Comparison of ENCODE assay signal across 31 cellular contexts in the genomic region with DNA sequence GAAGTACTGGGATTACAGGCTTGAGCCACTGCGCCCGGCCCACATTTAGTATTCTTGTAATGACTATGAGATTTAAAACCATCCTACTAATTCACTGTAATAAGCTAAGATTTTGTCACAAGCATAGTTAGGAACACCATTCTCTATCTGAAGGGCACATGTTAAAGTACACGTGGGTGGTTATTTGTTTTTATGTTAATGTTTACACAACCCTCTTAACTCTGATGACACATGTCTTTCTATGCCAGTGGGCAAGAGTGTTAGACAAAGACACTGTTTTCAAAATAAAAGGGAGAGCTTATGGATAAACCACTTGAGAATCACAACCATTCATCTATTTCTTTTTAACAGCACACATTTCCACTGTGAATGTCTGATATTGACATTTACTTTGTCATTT.
DNase-seq lines count a peak whose midpoint lies in the region; ATAC-seq, FAIRE-seq and TF ChIP-seq lines count a peak whose summit lies in the region.
"Had no signal": no experiment of that assay in that cellular context is flagged by ENCODE, and none has a peak within 500 bp of the region (broad histone marks: within the 10 kb centered on the region; RNA-seq: fewer than 3 reads in every experiment).

No MANE protein-coding gene starts in this region.

- no peak overlapping the region for H4K5ac ChIP-seq in mesendoderm (ENCODE audit: low read length)

- no peaks in the 10 kb centered on the region for H3K79me1 ChIP-seq in mesendoderm (ENCODE audit: low read length)

- no CpG with 5 or more reads among the region's 3 CpGs for WGBS in mesendoderm (ENCODE audit: extremely low coverage, insufficient coverage, low lambda C conversion rate)

- no peaks in the 10 kb centered on the region for H3K36me3 ChIP-seq in ACC112 (ENCODE audit: insufficient read depth, low read length)
- no peaks in the 10 kb centered on the region for H3K36me3 ChIP-seq in bronchial epithelial cell (ENCODE audit: control insufficient read depth, insufficient read depth, low read length)
- H3K36me3 ChIP-seq in mesendoderm (ENCODE audit: control insufficient read depth, insufficient read depth, low read length), result no peaks in the 10 kb centered on the region
- H3K36me3 ChIP-seq: ovary, right atrium auricular region, stomach, transverse colon had no signal

- ATAC-seq in GM18909 (IDR thresholded peaks at IDR 0.05; ENCODE audit: poor library complexity, unreplicated experiment) (no peak), esophagus mucosa (no peak)

- H3K79me2 ChIP-seq in ACC112 (ENCODE audit: control insufficient read depth, insufficient read depth, low read length, unreplicated experiment) (no peaks in the 10 kb centered on the region), mesendoderm (ENCODE audit: control insufficient read depth, insufficient read depth, low read length) (no peaks in the 10 kb centered on the region)

- H3K4me3 Mint-ChIP-seq in CD14-positive monocyte, result no peak overlapping the region
- H3K4me3 Mint-ChIP-seq: activated naive CD4-positive, alpha-beta T cell treated with anti-CD3 and anti-CD28 coated beads for 36 hours; activated T-cell treated with anti-CD3 and anti-CD28 coated beads, Interleukin-2, amount 50 U/mL, for 24 hours; B cell; dendritic cell treated with granulocyte-macrophage colony-stimulating factor and Interleukin-4, amounts not matched to agents 40 ng/mL and 50 ng/mL, for 4 days; nephron had no signal

- no peak overlapping the region for H2BK5ac ChIP-seq in mesendoderm (ENCODE audit: low read length)

- no peak for DNase-seq in H54 (ENCODE audit: insufficient read length, low spot score)
- peak; percentile 83 for DNase-seq in NCI-H345 (lab: John Stamatoyannopoulos, UW)
- DNase-seq in bronchial epithelial cell (ENCODE audit: low read depth), result peak; percentile 62
- no peak for DNase-seq in mesendoderm
- DNase-seq in CD14-positive monocyte (ENCODE audit: low spot score), result no peak
- DNase-seq: activated CD4-positive, alpha-beta T cell treated with anti-CD3 and anti-CD28 coated beads for 1 hour; activated CD8-positive, alpha-beta memory T cell treated with anti-CD3 and anti-CD28 coated beads for 24 hours; activated naive CD4-positive, alpha-beta T cell treated with anti-CD3 and anti-CD28 coated beads for 36 hours; activated T-cell treated with anti-CD3 and anti-CD28 coated beads, Interleukin-2, amount 50 U/mL, for 24 hours; amniotic stem cell; caudate nucleus; HCEC 1CT; head of caudate nucleus; midbrain; NCI-H187; NCI-H526; ovary; PC-9; SIG-M5; stomach; T-helper 1 cell; transverse colon had no signal

- TF ChIP-seq CTCF in bronchial epithelial cell (IDR thresholded peaks at IDR 0.05; ENCODE audit: insufficient read depth, low read length, severe bottlenecking) (no peak), CD14-positive monocyte (IDR thresholded peaks at IDR 0.05) (no peak)

- H3K4me1 ChIP-seq in ACC112 (ENCODE audit: control insufficient read depth, insufficient read depth, low read length, unreplicated experiment) (peaks cover 16% of the 10 kb centered on the region), mesendoderm (ENCODE audit: control insufficient read depth, low read depth, low read length) (no peaks in the 10 kb centered on the region)
- H3K4me1 ChIP-seq: right atrium auricular region, stomach, transverse colon had no signal

- TF ChIP-seq POLR2A in H54 (IDR thresholded peaks at IDR 0.05; ENCODE audit: low read depth, low read length), result no peak

- no peak overlapping the region for H3K4ac ChIP-seq in mesendoderm (ENCODE audit: low read depth, low read length)

- H3K27me3 Mint-ChIP-seq in CD14-positive monocyte (ENCODE audit: low read depth in 3 of 3), result no peaks in the 10 kb centered on the region
- H3K27me3 Mint-ChIP-seq: activated T-cell treated with anti-CD3 and anti-CD28 coated beads, Interleukin-2, amount 50 U/mL, for 24 hours; B cell; dendritic cell treated with granulocyte-macrophage colony-stimulating factor and Interleukin-4, amounts not matched to agents 40 ng/mL and 50 ng/mL, for 4 days had no signal

- H3K27me3 ChIP-seq in ACC112 (ENCODE audit: insufficient read depth, low read length) (no peaks in the 10 kb centered on the region), bronchial epithelial cell (ENCODE audit: control insufficient read depth, insufficient read depth, low read length) (no peaks in the 10 kb centered on the region), mesendoderm (ENCODE audit: insufficient read depth, low read length, poor library complexity) (no peaks in the 10 kb centered on the region)
- H3K27me3 ChIP-seq: ovary, right atrium auricular region, stomach, transverse colon had no signal

- intact Hi-C loops in CD14-positive monocyte (cut with micrococcal nuclease), result no loop called here

- peak; percentile 38 for FAIRE-seq in H54 (lab: Jason Lieb, UNC)
- no peak for FAIRE-seq in bronchial epithelial cell (lab: Jason Lieb, UNC)
- FAIRE-seq: G401.6, GM18507 had no signal

- no peak overlapping the region for H2AFZ ChIP-seq in ACC112 (ENCODE audit: low read length, unreplicated experiment)
- H2AFZ ChIP-seq: PC-9 had no signal

- H3K23ac ChIP-seq in mesendoderm (ENCODE audit: low read length), result no peak overlapping the region

- H3K4me1 Mint-ChIP-seq in CD14-positive monocyte, result no peaks in the 10 kb centered on the region
- H3K4me1 Mint-ChIP-seq: B cell, nephron had no signal

- no peak overlapping the region for H2BK15ac ChIP-seq in mesendoderm (replicated peaks; ENCODE audit: low read depth)

- no peak overlapping the region for H2BK120ac ChIP-seq in mesendoderm (ENCODE audit: low read depth, low read length)

- no peak overlapping the region for H2AK5ac ChIP-seq in mesendoderm (ENCODE audit: low read length)

- no peak overlapping the region for H3K56ac ChIP-seq in mesendoderm (ENCODE audit: low read length)

- no peak overlapping the region for H4K8ac ChIP-seq in mesendoderm (ENCODE audit: low read depth, low read length)

- H3K27ac ChIP-seq in ACC112 (ENCODE audit: low read depth, low read length) (peak overlapping the region; percentile 0; the same call in 1 of the 2 replicates), mesendoderm (ENCODE audit: low read depth, low read length) (no peak overlapping the region)
- H3K27ac ChIP-seq: ovary, PC-9, right atrium auricular region, stomach, transverse colon had no signal

- H3K9ac ChIP-seq in mesendoderm (ENCODE audit: low read length), result no peak overlapping the region

- H3K9me3 Mint-ChIP-seq in CD14-positive monocyte, result peaks cover 0 to 3% (median 0%) of the 10 kb centered on the region in 7 donors
- H3K9me3 Mint-ChIP-seq: dendritic cell treated with granulocyte-macrophage colony-stimulating factor and Interleukin-4, amounts not matched to agents 40 ng/mL and 50 ng/mL, for 4 days; nephron had no signal

- no peak overlapping the region for H3K18ac ChIP-seq in mesendoderm (ENCODE audit: low read length)

- no peaks in the 10 kb centered on the region for H3K36me3 Mint-ChIP-seq in CD14-positive monocyte

- no peak overlapping the region for H3K4me2 ChIP-seq in mesendoderm (ENCODE audit: low read length)
- H3K4me2 ChIP-seq: PC-9 had no signal

- H3K27ac Mint-ChIP-seq in CD14-positive monocyte, result no peak overlapping the region
- H3K27ac Mint-ChIP-seq: activated naive CD4-positive, alpha-beta T cell treated with anti-CD3 and anti-CD28 coated beads for 36 hours; activated T-cell treated with anti-CD3 and anti-CD28 coated beads, Interleukin-2, amount 50 U/mL, for 24 hours; B cell; dendritic cell treated with granulocyte-macrophage colony-stimulating factor and Interleukin-4, amounts not matched to agents 40 ng/mL and 50 ng/mL, for 4 days; nephron had no signal

- no peak overlapping the region for H3K4me3 ChIP-seq in ACC112 (ENCODE audit: low read depth, low read length)
- no peak overlapping the region for H3K4me3 ChIP-seq in bronchial epithelial cell (ENCODE audit: low read depth, low read length)
- H3K4me3 ChIP-seq in mesendoderm (ENCODE audit: low read length), result no peak overlapping the region
- H3K4me3 ChIP-seq: ovary, PC-9, right atrium auricular region, stomach, transverse colon had no signal

Comparison
In these comparisons a context has a peak if more than half of its experiments do, and no peak if none do; other contexts are left out.
1. DNase-seq: peak in NCI-H345 (single experiment) and bronchial epithelial cell (single experiment); none in H54 (single experiment), mesendoderm (single experiment) and CD14-positive monocyte (single experiment).